ENCODE assay signal across 1 cellular context in genomic region chr14:52954346-52955214, GRCh38.
TF ChIP-seq lines count a peak whose summit lies in the region.

No MANE protein-coding gene starts in this region.

TF ChIP-seq in GM23338, 12 proteins besides CTCF, POLR2A, EP300 and RAD21 (continued from another document):
- TF ChIP-seq ZNF462 (CRISPR knock-in tag; IDR thresholded peaks at IDR 0.05) (no peak), ETS1 (IDR thresholded peaks at IDR 0.05) (no peak), CREB1 (CRISPR knock-in tag; IDR thresholded peaks at IDR 0.05; ENCODE audit: low read depth) (no peak), EZH2 (IDR thresholded peaks at IDR 0.05; ENCODE audit: low read depth, unreplicated experiment) (no peak), POLR2AphosphoS5 (IDR thresholded peaks at IDR 0.05; ENCODE audit: low read depth) (no peak), JUNB (IDR thresholded peaks at IDR 0.05; ENCODE audit: unreplicated experiment) (no peak), STAT1 (IDR thresholded peaks at IDR 0.05; ENCODE audit: unreplicated experiment) (no peak), ZNF331 (CRISPR knock-in tag; IDR thresholded peaks at IDR 0.05; ENCODE audit: low read depth) (no peak), NANOG (IDR thresholded peaks at IDR 0.05; ENCODE audit: borderline replicate concordance) (no peak), REST (IDR thresholded peaks at IDR 0.05; ENCODE audit: unreplicated experiment) (no peak)
